8 cellular contexts compared by ENCODE assay signal in the genomic region with DNA sequence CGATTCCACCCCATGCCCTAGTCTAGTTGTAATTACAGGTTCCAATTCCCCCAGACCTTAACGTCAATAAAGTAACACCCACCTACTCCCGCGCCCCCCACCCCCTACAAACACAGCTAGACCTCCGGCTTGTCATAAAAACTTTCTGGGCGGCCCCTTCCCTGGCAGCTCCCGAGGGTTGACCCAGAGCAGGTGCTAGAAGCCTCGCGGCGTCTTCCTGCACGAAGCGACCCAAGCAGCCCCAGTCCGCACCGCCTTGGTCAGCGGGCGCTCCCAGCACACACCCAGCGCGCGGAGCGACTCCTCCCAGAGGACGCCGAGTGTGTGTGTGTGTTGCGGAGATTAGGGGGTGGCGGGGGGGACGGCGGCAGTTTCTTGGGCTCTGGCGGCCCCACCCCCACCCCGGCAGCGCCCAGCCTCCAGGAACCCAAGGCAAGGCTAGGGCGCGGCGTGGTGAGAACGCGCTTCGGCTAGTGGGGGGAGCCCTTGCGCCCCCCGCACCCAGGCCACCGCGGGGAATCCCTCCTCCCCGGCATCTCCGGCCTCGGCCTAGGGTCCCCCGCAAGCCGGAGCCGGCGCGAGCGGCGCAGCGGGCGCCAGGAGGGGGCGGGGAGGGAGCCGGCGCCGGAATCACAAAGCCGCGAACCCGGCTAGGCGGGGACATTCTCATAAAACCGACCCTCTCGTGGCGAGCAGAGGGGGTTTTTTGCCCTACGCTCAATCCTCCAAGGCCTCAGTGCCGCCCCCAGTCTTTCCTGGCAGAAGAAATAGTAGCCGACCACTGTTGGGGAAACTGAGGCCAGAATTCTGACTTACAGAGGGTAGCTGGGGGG.
DNase-seq lines count a peak whose midpoint lies in the region; ATAC-seq lines count a peak whose summit lies in the region.

No MANE protein-coding gene starts in this region.

- peaks cover 36% of the 10 kb centered on the region for H3K4me1 ChIP-seq in effector memory CD4-positive, alpha-beta T cell (ENCODE audit: control insufficient read depth, insufficient read depth, low read length, poor library complexity, severe bottlenecking)
- peaks cover 68% of the 10 kb centered on the region for H3K4me1 ChIP-seq in mucosa of stomach (ENCODE audit: control insufficient read depth, insufficient read depth, low read length)

- no peak overlapping the region for H3K27ac ChIP-seq in effector memory CD4-positive, alpha-beta T cell (ENCODE audit: insufficient read depth, low read length, poor library complexity, severe bottlenecking)

- no peak for ATAC-seq in HG03442 (IDR thresholded peaks at IDR 0.05; ENCODE audit: unreplicated experiment)

- H3K4me3 ChIP-seq in effector memory CD4-positive, alpha-beta T cell (ENCODE audit: insufficient read depth, low read depth, low read length, poor library complexity, severe bottlenecking), result peak overlapping the region; percentile 27
- peak overlapping the region; percentile 81 for H3K4me3 ChIP-seq in mucosa of stomach (ENCODE audit: low read length)

- H3K36me3 ChIP-seq in effector memory CD4-positive, alpha-beta T cell (ENCODE audit: control insufficient read depth, insufficient read depth, low read length), result no peaks in the 10 kb centered on the region
- H3K36me3 ChIP-seq in mucosa of stomach (ENCODE audit: control insufficient read depth, insufficient read depth, low read length), result no peaks in the 10 kb centered on the region

- H3K9me3 ChIP-seq in effector memory CD4-positive, alpha-beta T cell (ENCODE audit: control insufficient read depth, low read length), result no peaks in the 10 kb centered on the region
- no peaks in the 10 kb centered on the region for H3K9me3 ChIP-seq in mucosa of stomach (ENCODE audit: control insufficient read depth, low read length)

- peak; percentile 21 for DNase-seq in stimulated activated CD4-positive, alpha-beta T cell treated with anti-CD3 and anti-CD28 coated beads, Interleukin-15, amount 100 ng/mL, for 24 hours
- no peak for DNase-seq in stimulated activated CD4-positive, alpha-beta T cell treated with anti-CD3 and anti-CD28 coated beads, Interleukin-4, amount 100 ng/mL, for 4 hours
- DNase-seq in effector memory CD4-positive, alpha-beta T cell, result no peak
- DNase-seq in GM19238 (ENCODE audit: insufficient read length, low spot score), result no peak
- no peak for DNase-seq in GDM1 (lab: John Stamatoyannopoulos, UW)
- DNase-seq in NCI-H1694 (lab: John Stamatoyannopoulos, UW), result no peak

- H3K27me3 ChIP-seq in effector memory CD4-positive, alpha-beta T cell (replicated peaks; ENCODE audit: control insufficient read depth, insufficient read depth, low read length, poor library complexity, severe bottlenecking), result peaks cover 39% of the 10 kb centered on the region
- H3K27me3 ChIP-seq in mucosa of stomach (ENCODE audit: control insufficient read depth, insufficient read depth, low read length), result peaks cover 18% of the 10 kb centered on the region

- peak overlapping the region; percentile 98 for H3K9ac ChIP-seq in mucosa of stomach (ENCODE audit: low read length)
